Comparison of ENCODE assay signal across 1 cellular context in genomic region chr1:55048453-55049270, GRCh38.
A peak's percentile ranks its signal among the peaks of the same experiment; 100 is the strongest.
TF ChIP-seq lines count a peak whose summit lies in the region.

No MANE protein-coding gene starts in this region.

TF ChIP-seq in HepG2, 621 proteins besides CTCF, POLR2A, EP300 and RAD21:
- TF ChIP-seq ZNF768 (CRISPR knock-in tag; IDR thresholded peaks at IDR 0.05) (peak; percentile 91), RORA (CRISPR knock-in tag; IDR thresholded peaks at IDR 0.05) (no peak)
